ENCODE assay signal across 19 cellular contexts in genomic region chr7:113835367-113835766, GRCh38.
DNase-seq lines count a peak whose midpoint lies in the region; ATAC-seq and TF ChIP-seq lines count a peak whose summit lies in the region.
"Had no signal": no experiment of that assay in that cellular context is flagged by ENCODE, and none has a peak within 500 bp of the region (broad histone marks: within the 10 kb centered on the region; RNA-seq: fewer than 3 reads in every experiment).

No MANE protein-coding gene starts in this region.

- H3K4me3 ChIP-seq in right cardiac atrium (ENCODE audit: low read length) (no peak overlapping the region), osteoblast (ENCODE audit: insufficient read depth, low read length) (no peak overlapping the region)
- H3K4me3 ChIP-seq: BLaER1, GM12878, GM23338 had no signal

- H2AFZ ChIP-seq in osteoblast (ENCODE audit: low read length): no peak overlapping the region
- H2AFZ ChIP-seq: GM23338 had no signal

- ATAC-seq in Right ventricle myocardium inferior: peak; percentile 45
- ATAC-seq in right cardiac atrium: peak; percentile 67 to 79
- ATAC-seq: CD8-positive, alpha-beta T cell; GM12878; GM23338; HCT116 had no signal

- no peaks in the 10 kb centered on the region for H3K79me2 ChIP-seq in osteoblast (ENCODE audit: insufficient read depth, low read length)

- no peaks in the 10 kb centered on the region for H3K9me3 ChIP-seq in right cardiac atrium (ENCODE audit: control insufficient read depth, low read length)
- no peaks in the 10 kb centered on the region for H3K9me3 ChIP-seq in osteoblast (ENCODE audit: low read depth, low read length)
- H3K9me3 ChIP-seq: BLaER1, Caco-2 had no signal

- intact Hi-C loops in Right ventricle myocardium inferior (cut with DNase I): no loop called here
- intact Hi-C loops in cardiac septum (cut with DNase I): no loop called here
- intact Hi-C loops in right cardiac atrium (cut with DNase I): no loop called here

- DNase-seq in Right ventricle myocardium inferior (ENCODE audit: missing footprints) (no peak), cardiac septum (ENCODE audit: low spot score) (no peak), NCI-H69 (lab: John Stamatoyannopoulos, UW) (peak; percentile 34), right cardiac atrium (no peak), DMS153 (lab: John Stamatoyannopoulos, UW) (no peak), osteoblast (ENCODE audit: insufficient read length, low spot score, missing footprints) (no peak)
- DNase-seq: Caco-2; CD4-positive, CD25-positive, alpha-beta regulatory T cell; CD8-positive, alpha-beta T cell; DMS79; EL; GDM1; H9 had no signal

- no peaks in the 10 kb centered on the region for H3K4me1 ChIP-seq in right cardiac atrium (ENCODE audit: control insufficient read depth, insufficient read depth, low read length)
- no peaks in the 10 kb centered on the region for H3K4me1 ChIP-seq in osteoblast (ENCODE audit: insufficient read depth, low read length)
- H3K4me1 ChIP-seq: BLaER1, Caco-2 had no signal

- no peak for TF ChIP-seq CTCF in osteoblast (IDR thresholded peaks at IDR 0.05; ENCODE audit: extremely low read depth, low read depth, low read length)

- no peaks in the 10 kb centered on the region for H4K20me1 ChIP-seq in osteoblast (ENCODE audit: insufficient read depth, low read length)
- H4K20me1 ChIP-seq: BLaER1 had no signal

- H3K36me3 ChIP-seq in osteoblast (ENCODE audit: insufficient read depth, low read length): no peaks in the 10 kb centered on the region
- H3K36me3 ChIP-seq: BLaER1 had no signal

- H3K27ac ChIP-seq in right cardiac atrium (ENCODE audit: low read length) (peak overlapping the region; percentile 35), osteoblast (ENCODE audit: low read depth, low read length) (no peak overlapping the region)
- H3K27ac ChIP-seq: 22Rv1, BLaER1, C4-2B had no signal

- 60% methylated on average over 2 of the region's 2 CpGs for WGBS in right cardiac atrium

- no peak overlapping the region for H3K4me2 ChIP-seq in osteoblast (ENCODE audit: insufficient read depth, low read length)
- H3K4me2 ChIP-seq: BLaER1, GM23338 had no signal

- H3K27me3 ChIP-seq in right cardiac atrium (ENCODE audit: control insufficient read depth, insufficient read depth): no peaks in the 10 kb centered on the region
- H3K27me3 ChIP-seq in osteoblast (ENCODE audit: insufficient read depth, low read length): no peaks in the 10 kb centered on the region
- H3K27me3 ChIP-seq: BLaER1 had no signal
